Comparison of ENCODE assay signal across 8 cellular contexts in genomic region chr6:29753309-29753644, GRCh38. TPM values are rescaled to one million over a fixed set of nuclear protein-coding genes. Genes with fewer than 3 reads are reported as not detected.
DNase-seq lines count a peak whose midpoint lies in the region; ATAC-seq and TF ChIP-seq lines count a peak whose summit lies in the region.

No MANE protein-coding gene starts in this region.

- peak overlapping the region; percentile 48 to 66; a peak in 2 of 4 replicates for H3K4me3 ChIP-seq in SK-N-SH (ENCODE audit: low read depth in 2 of 2, low read length in 1 of 2)
- no peak overlapping the region for H3K4me3 ChIP-seq in right cardiac atrium (ENCODE audit: low read length)

- H3K27ac Mint-ChIP-seq in activated T-helper 17 cell treated with anti-CD3 and anti-CD28 coated beads, Interleukin-2, amount 50 U/mL, for 72 hours, result peak overlapping the region; percentile 90
- H3K27ac Mint-ChIP-seq in stimulated activated naive B cell treated with anti-CD40 and anti-IgM and Interleukin-4, amounts not matched to agents 10 μg/mL and 1 μg/mL and 100 μg/mL, for 72 hours, result peak overlapping the region; percentile 92

- H3K9me2 ChIP-seq in SK-N-SH, result no peaks in the 10 kb centered on the region

- POLR2A ChIA-PET in SK-N-SH (lab: Yijun Ruan, JAX), result no interaction called here

- peaks cover 49% of the 10 kb centered on the region; the same call in 1 of the 2 replicates for H3K27me3 ChIP-seq in SK-N-SH (ENCODE audit: insufficient read depth)
- H3K27me3 ChIP-seq in right cardiac atrium (ENCODE audit: control insufficient read depth, insufficient read depth), result no peaks in the 10 kb centered on the region

- no peaks in the 10 kb centered on the region for H3K36me3 ChIP-seq in SK-N-SH (replicated peaks in 1 of 2; ENCODE audit: control insufficient read depth in 1 of 2, insufficient read depth in 2 of 2, low read length in 1 of 2)

- H4K20me1 ChIP-seq in SK-N-SH (ENCODE audit: insufficient read depth), result no peaks in the 10 kb centered on the region

- peaks cover 0 to 12% of the 10 kb centered on the region in 2 experiments; a peak in 1 of 4 replicates for H3K4me1 ChIP-seq in SK-N-SH (ENCODE audit: control insufficient read depth in 1 of 2, insufficient read depth in 2 of 2, low read depth in 1 of 2, low read length in 1 of 2)
- H3K4me1 ChIP-seq in right cardiac atrium (ENCODE audit: control insufficient read depth, insufficient read depth, low read length), result peaks cover 8% of the 10 kb centered on the region

- no peak overlapping the region for H3K9ac ChIP-seq in SK-N-SH

- 10% methylated on average over 4 of the region's 4 CpGs for WGBS in SK-N-SH (ENCODE audit: low lambda C conversion rate)
- 16% methylated on average over 4 of the region's 4 CpGs for WGBS in right cardiac atrium

- no peak for TF ChIP-seq RAD21 in SK-N-SH (IDR thresholded peaks at IDR 0.05; ENCODE audit: low read length)

- H3K9me3 ChIP-seq in SK-N-SH (no peaks in the 10 kb centered on the region), right cardiac atrium (ENCODE audit: control insufficient read depth, low read length) (no peaks in the 10 kb centered on the region)

- H3K4me2 ChIP-seq in SK-N-SH, result peak overlapping the region; percentile 88

- H3K79me2 ChIP-seq in SK-N-SH (ENCODE audit: insufficient read depth), result no peaks in the 10 kb centered on the region

- H2AFZ ChIP-seq in SK-N-SH (ENCODE audit: low read depth), result peak overlapping the region; percentile 94; the same call in 1 of the 2 replicates

- TF ChIP-seq CTCF in SK-N-SH (IDR thresholded peaks at IDR 0.05), result no peak

- ATAC-seq in SK-N-SH treated with all-trans-retinoic acid at 6 μM for 48 hours (no peak), right cardiac atrium (no peak)
- ATAC-seq in activated T-helper 17 cell treated with anti-CD3 and anti-CD28 coated beads, Interleukin-2, amount 50 U/mL, for 72 hours (replicated peaks), result no peak
- ATAC-seq in stimulated activated naive B cell treated with anti-CD40 and anti-IgM and Interleukin-4, amounts not matched to agents 10 μg/mL and 1 μg/mL and 100 μg/mL, for 72 hours (replicated peaks), result no peak

- H3K9me3 Mint-ChIP-seq in activated T-helper 17 cell treated with anti-CD3 and anti-CD28 coated beads, Interleukin-2, amount 50 U/mL, for 72 hours, result no peaks in the 10 kb centered on the region
- no peaks in the 10 kb centered on the region for H3K9me3 Mint-ChIP-seq in stimulated activated naive B cell treated with anti-CD40 and anti-IgM and Interleukin-4, amounts not matched to agents 10 μg/mL and 1 μg/mL and 100 μg/mL, for 72 hours

- CTCF ChIA-PET in SK-N-SH (lab: Yijun Ruan, JAX), result interaction anchor here (0.6 to 1.7 kb wide), 7 partner anchors 15 to 106 kb away, joined by 3 to 10 read pairs (median 4); no protein-coding TSS in a partner anchor

- DNase-seq in SK-N-SH (no peak), right cardiac atrium (no peak), anterior cingulate cortex (lab: John Stamatoyannopoulos, UW) (no peak), NCI-H187 treated with DMSO at 0.1 percent for 48 hours (lab: John Stamatoyannopoulos, UW) (no peak)
- DNase-seq in stimulated activated naive B cell treated with anti-CD40 and anti-IgM and Interleukin-4, amounts not matched to agents 10 μg/mL and 1 μg/mL and 100 μg/mL, for 72 hours, result no peak
- DNase-seq in activated effector memory CD4-positive, alpha-beta T cell treated with anti-CD3 and anti-CD28 coated beads, Interleukin-2, amount 50 U/mL, for 16 hours, result no peak

- H3K27me3 Mint-ChIP-seq in activated T-helper 17 cell treated with anti-CD3 and anti-CD28 coated beads, Interleukin-2, amount 50 U/mL, for 72 hours, result peaks cover 15% of the 10 kb centered on the region
- H3K27me3 Mint-ChIP-seq in stimulated activated naive B cell treated with anti-CD40 and anti-IgM and Interleukin-4, amounts not matched to agents 10 μg/mL and 1 μg/mL and 100 μg/mL, for 72 hours, result peaks cover 0 to 17% of the 10 kb centered on the region in 2 donors

- H3K36me3 Mint-ChIP-seq in activated T-helper 17 cell treated with anti-CD3 and anti-CD28 coated beads, Interleukin-2, amount 50 U/mL, for 72 hours (ENCODE audit: low read depth), result no peaks in the 10 kb centered on the region
- H3K36me3 Mint-ChIP-seq in stimulated activated naive B cell treated with anti-CD40 and anti-IgM and Interleukin-4, amounts not matched to agents 10 μg/mL and 1 μg/mL and 100 μg/mL, for 72 hours, result no peaks in the 10 kb centered on the region

- no peak overlapping the region for H3K27ac ChIP-seq in SK-N-SH (ENCODE audit: low read depth in 2 of 2, low read length in 1 of 2)
- H3K27ac ChIP-seq in right cardiac atrium (ENCODE audit: low read length), result peak overlapping the region; percentile 98

- intact Hi-C loops in right cardiac atrium (cut with DNase I), result loop anchor here in 2 of 4 donors (5.0 kb wide), 1 partner anchor 46 kb away; no protein-coding TSS in a partner anchor

- no peak for TF ChIP-seq EP300 in SK-N-SH (IDR thresholded peaks at IDR 0.05; ENCODE audit: borderline replicate concordance in 1 of 2, low read depth in 1 of 2, low read length in 1 of 2)

- H3F3A ChIP-seq in SK-N-SH (replicated peaks; ENCODE audit: insufficient read depth), result no peaks in the 10 kb centered on the region

- peak overlapping the region; percentile 94 for H3K4me3 Mint-ChIP-seq in activated T-helper 17 cell treated with anti-CD3 and anti-CD28 coated beads, Interleukin-2, amount 50 U/mL, for 72 hours
- H3K4me3 Mint-ChIP-seq in stimulated activated naive B cell treated with anti-CD40 and anti-IgM and Interleukin-4, amounts not matched to agents 10 μg/mL and 1 μg/mL and 100 μg/mL, for 72 hours, result peak overlapping the region; percentile 93 to 95

- H3K4me1 Mint-ChIP-seq in activated T-helper 17 cell treated with anti-CD3 and anti-CD28 coated beads, Interleukin-2, amount 50 U/mL, for 72 hours, result peaks cover 18% of the 10 kb centered on the region
- peaks cover 18 to 34% of the 10 kb centered on the region in 2 donors for H3K4me1 Mint-ChIP-seq in stimulated activated naive B cell treated with anti-CD40 and anti-IgM and Interleukin-4, amounts not matched to agents 10 μg/mL and 1 μg/mL and 100 μg/mL, for 72 hours

TF ChIP-seq in SK-N-SH, 30 proteins besides CTCF, POLR2A, EP300 and RAD21 (continues in another document):
- TF ChIP-seq NFIC (IDR thresholded peaks at IDR 0.05; ENCODE audit: borderline replicate concordance), result no peak
- no peak for TF ChIP-seq FOSL2 (IDR thresholded peaks at IDR 0.05; ENCODE audit: borderline replicate concordance, low read depth)
- TF ChIP-seq YY1 (IDR thresholded peaks at IDR 0.05; ENCODE audit: low read depth), result no peak
- no peak for TF ChIP-seq FOXM1 (IDR thresholded peaks at IDR 0.05; ENCODE audit: low read depth)
- TF ChIP-seq IRF3 (IDR thresholded peaks at IDR 0.05; ENCODE audit: low read depth, low read length), result no peak
- TF ChIP-seq MXI1 (IDR thresholded peaks at IDR 0.05; ENCODE audit: low read depth, low read length), result no peak
- TF ChIP-seq PBX3 (IDR thresholded peaks at IDR 0.05), result no peak

TF ChIP-seq in SK-N-SH treated with all-trans-retinoic acid at 6 μM for 48 hours, 23 proteins besides CTCF, POLR2A, EP300 and RAD21 (continues in another document):
- TF ChIP-seq CSRNP3 (CRISPR knock-in tag; IDR thresholded peaks at IDR 0.05), result no peak
- TF ChIP-seq CREB5 (CRISPR knock-in tag; IDR thresholded peaks at IDR 0.05; ENCODE audit: low read depth), result no peak
- TF ChIP-seq OSR1 (CRISPR knock-in tag; IDR thresholded peaks at IDR 0.05), result no peak
- no peak for TF ChIP-seq GLIS3 (CRISPR knock-in tag; IDR thresholded peaks at IDR 0.05)
- TF ChIP-seq BACH2 (CRISPR knock-in tag; IDR thresholded peaks at IDR 0.05; ENCODE audit: borderline replicate concordance), result no peak
- no peak for TF ChIP-seq ESRRG (CRISPR knock-in tag; IDR thresholded peaks at IDR 0.05)
- no peak for TF ChIP-seq ZNF8 (CRISPR knock-in tag; IDR thresholded peaks at IDR 0.05)

RNA-seq across cellular contexts. Expression of gene HLA-F, which starts 30.0 kb away (rescaled TPM):
- polyA plus RNA-seq in SK-N-SH (2012; rRNA removed) (0.28 and 0.31 TPM in 2 replicates), right cardiac atrium (46.7 TPM)
- 0.07 and 0.08 TPM in 2 replicates for polyA plus RNA-seq in SK-N-SH (2012; cell fraction: cytosol; rRNA removed)
- polyA plus RNA-seq in SK-N-SH (2012; cell fraction: nucleus; rRNA removed), result 0.25 and 0.34 TPM in 2 replicates
- total RNA-seq in activated T-helper 17 cell treated with anti-CD3 and anti-CD28 coated beads, Interleukin-2, amount 50 U/mL, for 72 hours, result 100 to 1,000 TPM; 159 to 352 TPM
- 10 to 100 TPM; 26.8 to 50.5 (median 46.6) TPM for total RNA-seq in right cardiac atrium
